18 cellular contexts compared by ENCODE assay signal in genomic region chr17:49603238-49603637, GRCh38. TPM values are rescaled to one million over a fixed set of nuclear protein-coding genes. Genes with fewer than 3 reads are reported as not detected.
DNase-seq lines count a peak whose midpoint lies in the region; ATAC-seq and TF ChIP-seq lines count a peak whose summit lies in the region.
"Had no signal": no experiment of that assay in that cellular context is flagged by ENCODE, and none has a peak within 500 bp of the region (broad histone marks: within the 10 kb centered on the region; RNA-seq: fewer than 3 reads in every experiment).

No MANE protein-coding gene starts in this region.

- H3K4me3 ChIP-seq in ACC112 (ENCODE audit: low read depth, low read length) (no peak overlapping the region), adipocyte (ENCODE audit: low read length) (peak overlapping the region; percentile 54), cardiac muscle cell (no peak overlapping the region)
- H3K4me3 ChIP-seq: right lobe of liver, upper lobe of left lung had no signal

- H3K36me3 ChIP-seq in ACC112 (ENCODE audit: insufficient read depth, low read length) = peaks cover 23% of the 10 kb centered on the region
- H3K36me3 ChIP-seq in adipocyte (ENCODE audit: control insufficient read depth, insufficient read depth, low read length, severe bottlenecking) = peaks cover 74% of the 10 kb centered on the region
- peaks cover 62% of the 10 kb centered on the region for H3K36me3 ChIP-seq in cardiac muscle cell

- peak overlapping the region; percentile 7; the same call in 1 of the 2 replicates for H3K27ac ChIP-seq in ACC112 (ENCODE audit: low read depth, low read length)
- peak overlapping the region; percentile 67 for H3K27ac ChIP-seq in cardiac muscle cell
- H3K27ac ChIP-seq: HL-60, right lobe of liver had no signal

- peak; percentile 66 for ATAC-seq in sciatic nerve
- no peak for ATAC-seq in GM18873 (IDR thresholded peaks at IDR 0.05; ENCODE audit: low FRiP score, unreplicated experiment)
- ATAC-seq: PC-3, right lobe of liver had no signal

- intact Hi-C loops in sciatic nerve (cut with DNase I) = no loop called here

- no peaks in the 10 kb centered on the region for H3K79me2 ChIP-seq in ACC112 (ENCODE audit: control insufficient read depth, insufficient read depth, low read length, unreplicated experiment)

- DNase-seq in adipocyte (ENCODE audit: low read depth) = peak; percentile 58
- peak in 1 of 2 donors; percentile 51 for DNase-seq in cardiac muscle cell (ENCODE audit: low read depth in 1 of 2, low spot score in 1 of 2)
- DNase-seq in sciatic nerve (ENCODE audit: low spot score) = no peak
- DNase-seq in COLO668 (lab: John Stamatoyannopoulos, UW; ENCODE audit: unreplicated experiment) = no peak
- DNase-seq in NCI-H146 treated with DMSO at 0.1 percent for 48 hours (lab: John Stamatoyannopoulos, UW; ENCODE audit: unreplicated experiment) = no peak
- DNase-seq in effector CD8-positive, alpha-beta T cell (lab: John Stamatoyannopoulos, UW) = no peak
- DNase-seq: activated CD4-positive, alpha-beta T cell treated with anti-CD3 and anti-CD28 coated beads, Interleukin-2, amount 50 U/mL, for 4 hours; activated naive CD8-positive, alpha-beta T cell treated with anti-CD3 and anti-CD28 coated beads, Interleukin-2, amount 10 ng/mL, durations not matched to agents 7 days and 5 days; activated T-cell treated with anti-CD3 and anti-CD28 coated beads, Interleukin-2, amount 50 U/mL, for 24 hours; NCI-H2029 treated with DMSO at 0.1 percent for 48 hours; NCI-H524; PC-3; right lobe of liver; stimulated activated CD4-positive, alpha-beta T cell treated with anti-CD3 and anti-CD28 coated beads, Interleukin-4, amount 100 ng/mL, for 4 hours; upper lobe of left lung had no signal

- TF ChIP-seq CTCF in cardiac muscle cell (IDR thresholded peaks at IDR 0.05; ENCODE audit: low read depth, low read length) = no peak

- H3K9ac ChIP-seq in adipocyte (ENCODE audit: low read length) = peak overlapping the region; percentile 71

- H3K9me3 ChIP-seq in adipocyte (ENCODE audit: control insufficient read depth, low read length) = no peaks in the 10 kb centered on the region
- no peaks in the 10 kb centered on the region for H3K9me3 ChIP-seq in cardiac muscle cell (ENCODE audit: low read depth)
- H3K9me3 ChIP-seq: right lobe of liver, upper lobe of left lung had no signal

- no peaks in the 10 kb centered on the region for H3K27me3 ChIP-seq in ACC112 (ENCODE audit: insufficient read depth, low read length)
- no peaks in the 10 kb centered on the region for H3K27me3 ChIP-seq in adipocyte (replicated peaks; ENCODE audit: control insufficient read depth, insufficient read depth, low read length)
- H3K27me3 ChIP-seq in cardiac muscle cell = no peaks in the 10 kb centered on the region
- H3K27me3 ChIP-seq: right lobe of liver, upper lobe of left lung had no signal

- peaks cover 5% of the 10 kb centered on the region for H3K4me1 ChIP-seq in ACC112 (ENCODE audit: control insufficient read depth, insufficient read depth, low read length, unreplicated experiment)
- peaks cover 32% of the 10 kb centered on the region for H3K4me1 ChIP-seq in adipocyte (ENCODE audit: control insufficient read depth, insufficient read depth, low read length)
- H3K4me1 ChIP-seq in cardiac muscle cell (ENCODE audit: low read depth) = peaks cover 15% of the 10 kb centered on the region
- H3K4me1 ChIP-seq: right lobe of liver had no signal

- no peak overlapping the region for H2AFZ ChIP-seq in ACC112 (ENCODE audit: low read length, unreplicated experiment)

RNA-seq across cellular contexts. Expression of gene NXPH3, which starts 27.6 kb away (rescaled TPM):
- total RNA-seq in cardiac muscle cell (8.1 and 9.0 TPM in 2 replicates), sciatic nerve (17.0 TPM)
- 2.1 and 3.4 TPM in 2 replicates for polyA plus RNA-seq in cardiac muscle cell
